ENCODE assay signal across 27 cellular contexts in the genomic region with DNA sequence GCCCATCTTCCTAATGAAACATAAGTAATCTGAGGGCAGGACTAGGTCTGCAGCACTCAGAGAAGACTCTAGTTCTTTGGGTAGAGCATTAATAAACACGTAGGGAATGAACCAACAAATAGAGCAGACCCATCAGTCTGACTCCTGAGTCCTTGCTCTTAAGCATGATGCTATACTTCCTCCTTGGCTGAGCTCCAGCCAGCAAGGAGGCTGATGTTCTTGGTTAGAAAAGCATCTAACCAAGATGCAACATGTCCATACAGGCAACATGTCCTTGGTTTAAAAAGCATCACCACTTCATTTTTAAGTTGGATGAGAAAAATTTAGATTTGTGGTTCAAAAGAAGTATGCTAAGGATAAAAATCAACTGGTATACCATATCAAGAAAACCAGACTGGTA. TPM values are rescaled to one million over a fixed set of nuclear protein-coding genes. Genes with fewer than 3 reads are reported as not detected.
DNase-seq lines count a peak whose midpoint lies in the region; ATAC-seq, FAIRE-seq and TF ChIP-seq lines count a peak whose summit lies in the region.
"Had no signal": no experiment of that assay in that cellular context is flagged by ENCODE, and none has a peak within 500 bp of the region (broad histone marks: within the 10 kb centered on the region; RNA-seq: fewer than 3 reads in every experiment).

No MANE protein-coding gene starts in this region.

- 57% methylated on average over 1 of the region's 1 CpG for WGBS in mammary epithelial cell (ENCODE audit: low coverage, missing lambda C conversion rate)

- H3K4me1 ChIP-seq in mammary epithelial cell (ENCODE audit: insufficient read depth, low read length) = no peaks in the 10 kb centered on the region
- H3K4me1 ChIP-seq: BLaER1, gastroesophageal sphincter, spleen, testis, uterus had no signal

- CTCF ChIA-PET in mammary epithelial cell (lab: Charles Lee; ENCODE audit: low non-redundant PET) = no interaction called here

- no peak overlapping the region for H2AFZ ChIP-seq in mammary epithelial cell (ENCODE audit: low read depth, low read length)

- H3K4me2 ChIP-seq in mammary epithelial cell (ENCODE audit: insufficient read depth, low read depth, low read length) = no peak overlapping the region
- H3K4me2 ChIP-seq: BLaER1 had no signal

- H3K27me3 ChIP-seq in mammary epithelial cell (ENCODE audit: insufficient read depth, low read length) = no peaks in the 10 kb centered on the region
- H3K27me3 ChIP-seq: BLaER1, dorsolateral prefrontal cortex, gastroesophageal sphincter, ovary, spleen, testis, uterus had no signal

- H3K79me2 ChIP-seq in mammary epithelial cell (ENCODE audit: insufficient read depth, low read length) = no peaks in the 10 kb centered on the region

- BruUV-seq in mammary epithelial cell (replicated peaks; lab: Mats Ljungman, UMichigan) = no TSS peak

- H3K36me3 ChIP-seq in mammary epithelial cell (ENCODE audit: insufficient read depth, low read length) = no peaks in the 10 kb centered on the region
- H3K36me3 ChIP-seq: BLaER1, gastroesophageal sphincter, ovary, spleen, uterus, WERI-Rb-1 had no signal

- TF ChIP-seq CTCF in mammary epithelial cell (conservative IDR thresholded peaks at IDR 0.05 in 1 of 2, IDR thresholded peaks at IDR 0.05 in 1 of 2; ENCODE audit: extremely low read depth in 1 of 2, insufficient read depth in 1 of 2, low read depth in 1 of 2, low read length in 2 of 2) = no peak
- no peak for TF ChIP-seq CTCF in foreskin fibroblast (IDR thresholded peaks at IDR 0.05; ENCODE audit: low read depth, low read length)

- H4K20me1 ChIP-seq in mammary epithelial cell (ENCODE audit: insufficient read depth, low read length) = no peaks in the 10 kb centered on the region
- H4K20me1 ChIP-seq: BLaER1 had no signal

- no peak overlapping the region for H3K4me3 ChIP-seq in mammary epithelial cell (replicated peaks in 1 of 3; ENCODE audit: insufficient read depth in 1 of 3, low read depth in 2 of 3, low read length in 3 of 3)
- no peak overlapping the region for H3K4me3 ChIP-seq in foreskin fibroblast (ENCODE audit: low read depth in 1 of 2, low read length in 2 of 2)
- H3K4me3 ChIP-seq: BLaER1, dorsolateral prefrontal cortex, gastroesophageal sphincter, ovary, spleen, testis, uterus had no signal

- DNase-seq in EL (peak; percentile 15), NCI-H226 (peak; percentile 23), mammary epithelial cell (peak; percentile 77), foreskin fibroblast (peak; percentile 18 to 57), frontal cortex (ENCODE audit: low spot score in 2 of 2) (no peak), caudate nucleus (lab: John Stamatoyannopoulos, UW) (no peak)
- DNase-seq: ACHN; activated naive CD4-positive, alpha-beta T cell treated with anti-CD3 and anti-CD28 coated beads, Interleukin-2, amount 10 ng/mL, durations not matched to agents 7 days and 5 days; dorsolateral prefrontal cortex; HFFc6; hypothalamus; NCI-H1436; NCI-H526; ovary; spleen; stimulated activated CD4-positive, alpha-beta T cell treated with anti-CD3 and anti-CD28 coated beads, Interleukin-4, amount 100 ng/mL, for 1 hour; testis; uterus; WERI-Rb-1 had no signal

- no peaks in the 10 kb centered on the region for H3K9me3 ChIP-seq in mammary epithelial cell (replicated peaks; ENCODE audit: insufficient read depth, low read length)
- H3K9me3 ChIP-seq: BLaER1, gastroesophageal sphincter, ovary, spleen, testis, uterus had no signal

- FAIRE-seq in frontal cortex (lab: Jason Lieb, UNC) = no peak
- FAIRE-seq: GM19239, RCC 7860 had no signal

- in situ Hi-C loops in mammary epithelial cell (cut with MboI; ENCODE audit: low sequenced_read_pairs in 2 of 2) = no loop called here

- intact Hi-C loops in mammary epithelial cell (cut with micrococcal nuclease) = no loop called here

- H3K27ac ChIP-seq in mammary epithelial cell (ENCODE audit: insufficient read depth, low read depth, low read length) (no peak overlapping the region), caudate nucleus (ENCODE audit: low read depth, low read length) (no peak overlapping the region)
- H3K27ac ChIP-seq: BLaER1, dorsolateral prefrontal cortex, gastroesophageal sphincter, ovary, spleen, testis, uterus, WERI-Rb-1 had no signal

- no peak for ATAC-seq in GM19324 (IDR thresholded peaks at IDR 0.05; ENCODE audit: low FRiP score, unreplicated experiment)
- no peak for ATAC-seq in GM21737 (IDR thresholded peaks at IDR 0.05; ENCODE audit: unreplicated experiment)
- ATAC-seq: gastroesophageal sphincter; stimulated activated memory B cell treated with anti-CD40 and anti-IgM and Interleukin-4, amounts not matched to agents 10 μg/mL and 1 μg/mL and 100 μg/mL, for 72 hours had no signal

- H3K9ac ChIP-seq in mammary epithelial cell (ENCODE audit: insufficient read depth, low read length) = no peak overlapping the region
- H3K9ac ChIP-seq: BLaER1 had no signal

- dilution Hi-C loops in mammary epithelial cell (cut with HindIII; ENCODE audit: low sequenced_read_pairs) = no loop called here

RNA-seq across cellular contexts. Expression of a gene that starts 8.5 kb away (rescaled TPM):
- total RNA-seq in mammary epithelial cell (1 to 10 TPM in 1 of 2 donors, under 1 TPM in 1; under 0.01 to 6.2 TPM), frontal cortex (0.41 TPM)
- 1.7 TPM for polyA plus RNA-seq in mammary epithelial cell
- 2.7 TPM for polyA minus RNA-seq in mammary epithelial cell
- total RNA-seq: SK-MEL-5 had no signal

Comparison
In these comparisons a context has a peak if more than half of its experiments do, and no peak if none do; other contexts are left out.
1. DNase-seq: peak in EL (single experiment), NCI-H226 (single experiment), mammary epithelial cell (single experiment) and foreskin fibroblast (2 of 2); none in frontal cortex (0 of 2) and caudate nucleus (0 of 61).